15 cellular contexts compared by ENCODE assay signal in the genomic region with DNA sequence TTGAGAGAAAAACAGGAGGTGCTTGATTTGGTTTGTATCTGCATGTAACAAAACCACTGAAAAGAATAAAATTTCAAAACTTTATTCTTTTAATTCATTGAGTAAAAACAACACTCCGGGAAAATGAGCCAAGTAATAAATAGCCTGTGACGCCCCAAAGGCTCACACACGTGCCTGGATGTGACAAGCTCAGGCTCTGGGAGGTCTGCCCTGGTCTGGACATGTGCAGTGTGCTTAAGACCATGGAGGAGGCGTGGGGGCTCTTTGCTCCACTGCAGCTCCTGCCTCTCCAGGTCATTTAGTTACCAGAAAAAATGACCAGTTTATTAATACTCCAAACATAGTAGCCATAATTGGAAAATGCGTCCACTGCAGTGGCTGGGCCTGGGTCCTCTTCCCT. TPM values are rescaled to one million over a fixed set of nuclear protein-coding genes. Genes with fewer than 3 reads are reported as not detected.
"Had no signal": no experiment of that assay in that cellular context is flagged by ENCODE, and none has a peak within 500 bp of the region (broad histone marks: within the 10 kb centered on the region; RNA-seq: fewer than 3 reads in every experiment).

No MANE protein-coding gene starts in this region.

- H3K4me3 ChIP-seq: left lung, lung, smooth muscle cell, thyroid gland had no signal

- H3K27ac Mint-ChIP-seq: immature natural killer cell; naive thymus-derived CD4-positive, alpha-beta T cell; nephron progenitor cell; type B pancreatic cell had no signal

- H3K9me3 ChIP-seq: left lung, thyroid gland had no signal

- H3K9me3 Mint-ChIP-seq: immature natural killer cell, type B pancreatic cell had no signal

- H3K4me3 Mint-ChIP-seq: immature natural killer cell; naive thymus-derived CD4-positive, alpha-beta T cell; nephron progenitor cell; type B pancreatic cell had no signal

- H3K27me3 ChIP-seq: left lung, thyroid gland had no signal

- ATAC-seq: esophagus mucosa; left lung; naive thymus-derived CD4-positive, alpha-beta T cell had no signal

- H3K36me3 Mint-ChIP-seq: immature natural killer cell; naive thymus-derived CD4-positive, alpha-beta T cell; type B pancreatic cell had no signal

- H3K27ac ChIP-seq: left lung, thyroid gland had no signal

- H3K36me3 ChIP-seq: left lung, thyroid gland had no signal

- H3K4me1 ChIP-seq: left lung, thyroid gland had no signal

- H3K4me2 ChIP-seq: smooth muscle cell had no signal

- H3K4me1 Mint-ChIP-seq: immature natural killer cell; naive thymus-derived CD4-positive, alpha-beta T cell had no signal

- DNase-seq: effector memory CD4-positive, alpha-beta T cell; immature natural killer cell; left lung; mesenchymal stem cell; naive thymus-derived CD4-positive, alpha-beta T cell; nephron progenitor cell; stimulated activated CD4-positive, alpha-beta T cell treated with anti-CD3 and anti-CD28 coated beads, Interleukin-2, amount 100 ng/mL, for 48 hours; stimulated activated naive CD4-positive, alpha-beta T cell treated with Interleukin-2 at 50 U/mL for 16 hours; thyroid gland had no signal

RNA-seq across cellular contexts. Expression of a gene that starts 8.6 kb away (rescaled TPM):
- total RNA-seq: esophagus mucosa, fibroblast of lung, pulmonary artery endothelial cell, smooth muscle cell had no signal
- polyA plus RNA-seq: fibroblast of lung, smooth muscle cell had no signal

RNA-seq across cellular contexts. Expression of a gene that starts 10.1 kb away (rescaled TPM):
- polyA plus RNA-seq: immature natural killer cell; naive thymus-derived CD4-positive, alpha-beta T cell had no signal
